In the genomic region with DNA sequence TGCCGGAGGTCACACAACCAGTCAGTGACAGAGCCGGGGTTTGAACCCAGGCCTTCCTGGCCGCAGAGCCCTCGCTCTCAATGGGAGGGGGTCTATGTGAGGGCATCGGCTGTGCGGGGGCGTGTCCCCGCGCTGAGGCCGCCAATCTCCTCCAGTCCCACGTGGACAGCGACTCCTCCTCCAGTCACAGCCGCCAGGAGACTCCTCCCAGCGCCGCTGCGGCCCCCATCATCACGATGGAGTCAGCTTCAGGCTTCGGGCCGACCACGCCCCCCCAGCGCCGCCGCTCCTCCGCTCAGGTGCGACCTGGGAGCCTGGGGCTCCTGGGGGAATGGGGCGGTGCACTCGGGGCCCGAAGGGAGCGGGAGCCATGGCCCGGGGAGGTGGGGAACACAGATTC, we compare ENCODE assay signal across 8 cellular contexts. TPM values are rescaled to one million over a fixed set of nuclear protein-coding genes. Genes with fewer than 3 reads are reported as not detected.
A peak's percentile ranks its signal among the peaks of the same experiment; 100 is the strongest.
DNase-seq lines count a peak whose midpoint lies in the region; ATAC-seq and TF ChIP-seq lines count a peak whose summit lies in the region.

No MANE protein-coding gene starts in this region.

- no peaks in the 10 kb centered on the region for H3K9me3 ChIP-seq in esophagus (ENCODE audit: control insufficient read depth in 2 of 2, insufficient read depth in 1 of 2, low read depth in 1 of 2, low read length in 1 of 2)
- no peaks in the 10 kb centered on the region for H3K9me3 ChIP-seq in BE2C

- H3K36me3 ChIP-seq in H7 (replicated peaks; ENCODE audit: control insufficient read depth, insufficient read depth, low read length), result peaks cover 4% of the 10 kb centered on the region
- no peaks in the 10 kb centered on the region for H3K36me3 ChIP-seq in esophagus (ENCODE audit: control insufficient read depth in 2 of 2, insufficient read depth in 2 of 2, low read length in 1 of 2)
- no peaks in the 10 kb centered on the region for H3K36me3 ChIP-seq in BE2C

- no peak overlapping the region for H3K27ac ChIP-seq in esophagus (ENCODE audit: low read depth in 2 of 2, low read length in 1 of 2)

- H3K4me1 ChIP-seq in esophagus (ENCODE audit: control insufficient read depth in 2 of 2, insufficient read depth in 2 of 2, low read length in 1 of 2) (peaks cover 0 to 3% of the 10 kb centered on the region in 2 donors), BE2C (no peaks in the 10 kb centered on the region)

- TF ChIP-seq CTCF in BE2C (IDR thresholded peaks at IDR 0.05; ENCODE audit: low read depth, low read length), result no peak

- no peak for ATAC-seq in GM18498 (IDR thresholded peaks at IDR 0.05; ENCODE audit: unreplicated experiment)

- DNase-seq in H7 (peak; percentile 98), NOMO-1 treated with dmso at 0.1 percent for 144 hours (lab: John Stamatoyannopoulos, UW; ENCODE audit: unreplicated experiment) (no peak), SW 1271 (lab: John Stamatoyannopoulos, UW) (no peak), BE2C (no peak)
- peak in 2 of 3 experiments; percentile 36 to 60 for DNase-seq in activated CD8-positive, alpha-beta memory T cell treated with anti-CD3 and anti-CD28 coated beads for 48 hours (ENCODE audit: low read depth in 2 of 3, low spot score in 2 of 3)
- DNase-seq in stimulated activated CD4-positive, alpha-beta T cell treated with anti-CD3 and anti-CD28 coated beads, Interleukin-1b, Interleukin-23, amount 100 ng/mL, for 48 hours, result peak; percentile 86

- WGBS in esophagus, 2 donors, result 8 to 9% methylated on average over 30 of the region's 30 CpGs

- H3K27me3 ChIP-seq in H7 (ENCODE audit: control insufficient read depth, insufficient read depth, low read length) (peaks cover 23% of the 10 kb centered on the region), esophagus (ENCODE audit: control insufficient read depth in 1 of 2, insufficient read depth in 2 of 2, low read length in 2 of 2) (no peaks in the 10 kb centered on the region), BE2C (no peaks in the 10 kb centered on the region)

- peak overlapping the region; percentile 31 for H3K4me3 ChIP-seq in H7 (ENCODE audit: insufficient read depth, low read depth, low read length)
- peak overlapping the region; percentile 9 to 36 for H3K4me3 ChIP-seq in esophagus (ENCODE audit: low read depth in 1 of 2, low read length in 2 of 2)
- no peak overlapping the region for H3K4me3 ChIP-seq in BE2C (ENCODE audit: low read depth, low read length)

RNA-seq across cellular contexts. Expression of gene SPRED3, which starts 6.0 kb away (rescaled TPM):
- total RNA-seq in H7 (2014; rRNA removed; shearing (Covaris generic)), result 1.6 and 4.2 TPM in 2 replicates
- polyA plus RNA-seq in esophagus, result under 1 TPM; 0.24 to 0.37 TPM
- polyA plus RNA-seq in BE2C (2012; ENCODE audit: insufficient read depth, insufficient read length, low read depth), result 11.9 TPM

RNA-seq across cellular contexts. Expression of gene GGN, which starts 6.7 kb away (rescaled TPM):
- 0.11 and 0.21 TPM in 2 replicates for total RNA-seq in H7 (2014; rRNA removed; shearing (Covaris generic))
- polyA plus RNA-seq in esophagus, result under 1 TPM; 0.12 to 0.29 TPM
- 2.4 TPM for polyA plus RNA-seq in BE2C (2012; ENCODE audit: insufficient read depth, insufficient read length, low read depth)

RNA-seq across cellular contexts. Expression of gene FAM98C, which starts 8.4 kb away (rescaled TPM):
- 4.6 and 6.4 TPM in 2 replicates for total RNA-seq in H7 (2014; rRNA removed; shearing (Covaris generic))
- 10 to 100 TPM; 23.8 to 25.0 TPM for polyA plus RNA-seq in esophagus
- polyA plus RNA-seq in BE2C (2012; ENCODE audit: insufficient read depth, insufficient read length, low read depth), result 32.1 TPM

RNA-seq across cellular contexts. Expression of gene PSMD8, which starts 20.1 kb away (rescaled TPM):
- 229 and 270 TPM in 2 replicates for total RNA-seq in H7 (2014; rRNA removed; shearing (Covaris generic))
- 100 to 1,000 TPM in 1 of 2 donors, 10 to 100 TPM in 1; 46.7 to 162 TPM for polyA plus RNA-seq in esophagus
- polyA plus RNA-seq in BE2C (2012; ENCODE audit: insufficient read depth, insufficient read length, low read depth), result 683 TPM

RNA-seq across cellular contexts. Expression of gene RASGRP4, which starts 31.5 kb away (rescaled TPM):
- 1.2 and 2.1 TPM in 2 replicates for total RNA-seq in H7 (2014; rRNA removed; shearing (Covaris generic))
- under 1 TPM; 0.24 to 0.35 TPM for polyA plus RNA-seq in esophagus
- polyA plus RNA-seq in BE2C (2012; ENCODE audit: insufficient read depth, insufficient read length, low read depth), result not detected

Comparison
In these comparisons a context has a peak if more than half of its experiments do, and no peak if none do; other contexts are left out.
1. DNase-seq: peak in H7 (single experiment), activated CD8-positive, alpha-beta memory T cell treated with anti-CD3 and anti-CD28 coated beads for 48 hours (2 of 3) and stimulated activated CD4-positive, alpha-beta T cell treated with anti-CD3 and anti-CD28 coated beads, Interleukin-1b, Interleukin-23, amount 100 ng/mL, for 48 hours (single experiment); none in NOMO-1 treated with dmso at 0.1 percent for 144 hours (single experiment), SW 1271 (0 of 2) and BE2C (single experiment).